In the genomic region with DNA sequence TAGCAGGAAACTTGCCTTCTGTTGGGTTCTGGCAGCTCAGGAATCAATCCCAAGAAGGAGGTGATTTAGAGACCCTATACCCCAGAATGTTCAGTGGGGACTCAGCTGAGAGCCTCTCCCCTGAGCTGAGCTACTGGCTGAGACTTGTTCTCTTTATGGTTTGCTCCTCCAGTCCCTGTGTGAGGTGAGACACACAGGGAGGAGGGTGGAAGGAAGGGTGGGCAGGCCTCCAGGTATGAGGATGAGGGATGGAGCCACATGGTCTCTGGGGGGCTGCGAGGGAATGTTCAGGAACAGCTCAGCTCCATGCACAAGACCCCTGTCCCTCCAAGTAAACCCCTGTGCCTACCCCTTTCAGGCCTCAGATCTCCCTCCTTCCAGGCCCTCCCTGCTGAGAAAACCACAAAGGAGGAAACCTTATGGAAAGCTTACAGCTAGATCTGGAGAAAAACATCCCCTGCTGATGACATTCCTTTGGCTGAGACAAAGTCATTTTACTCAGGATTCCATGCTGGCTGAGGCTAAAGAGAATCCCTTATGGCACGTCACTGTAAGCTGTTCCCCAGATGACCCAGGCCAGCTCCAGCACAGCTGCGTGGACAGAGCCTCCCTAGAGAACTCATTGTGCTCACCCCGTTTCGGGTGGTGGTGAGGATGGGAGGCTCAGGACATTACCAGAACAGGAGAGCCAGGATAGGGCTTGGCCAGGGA, we compare ENCODE assay signal across 8 cellular contexts.
A peak's percentile ranks its signal among the peaks of the same experiment; 100 is the strongest.
DNase-seq lines count a peak whose midpoint lies in the region; TF ChIP-seq lines count a peak whose summit lies in the region.
"Had no signal": no experiment of that assay in that cellular context is flagged by ENCODE, and none has a peak within 500 bp of the region (broad histone marks: within the 10 kb centered on the region; RNA-seq: fewer than 3 reads in every experiment).

No MANE protein-coding gene starts in this region.

- no peak for TF ChIP-seq CTCF in MM.1S (IDR thresholded peaks at IDR 0.05; ENCODE audit: low read length)
- no peak for TF ChIP-seq CTCF in tibial nerve (IDR thresholded peaks at IDR 0.05)
- TF ChIP-seq CTCF in endothelial cell (IDR thresholded peaks at IDR 0.05; ENCODE audit: unreplicated experiment), result no peak

- TF ChIP-seq POLR2A in tibial nerve (IDR thresholded peaks at IDR 0.05), result no peak

- DNase-seq in MM.1S (no peak), epidermal melanocyte (ENCODE audit: insufficient read length, low spot score) (peak; percentile 77), midbrain (lab: John Stamatoyannopoulos, UW) (peak; percentile 81), tibial nerve (ENCODE audit: low spot score in 2 of 2) (no peak), T-helper 1 cell (no peak), endothelial cell (ENCODE audit: low spot score) (no peak), NCI-H1436 (lab: John Stamatoyannopoulos, UW) (no peak)
- DNase-seq: SHP77 had no signal

- H3K4me2 ChIP-seq in MM.1S (ENCODE audit: low read depth, low read length), result peak overlapping the region; percentile 53

- peak overlapping the region; percentile 33 for H3K9ac ChIP-seq in MM.1S (ENCODE audit: low read length)

- H3K36me3 Mint-ChIP-seq in endothelial cell (ENCODE audit: low read depth, unreplicated experiment), result peaks cover 13% of the 10 kb centered on the region

- peaks cover 47% of the 10 kb centered on the region for H3K4me1 Mint-ChIP-seq in endothelial cell (ENCODE audit: unreplicated experiment)

- H3K9me3 ChIP-seq in MM.1S (replicated peaks; ENCODE audit: insufficient read depth, low read length), result no peaks in the 10 kb centered on the region
- H3K9me3 ChIP-seq in tibial nerve, result no peaks in the 10 kb centered on the region

- no peaks in the 10 kb centered on the region for H4K20me1 ChIP-seq in MM.1S (ENCODE audit: insufficient read depth, low read length)

- H3K4me3 ChIP-seq in MM.1S (ENCODE audit: low read length) (peak overlapping the region; percentile 28; the same call in 1 of the 2 replicates), tibial nerve (no peak overlapping the region)

- H3K27ac Mint-ChIP-seq in endothelial cell (ENCODE audit: unreplicated experiment), result no peak overlapping the region

- TF ChIP-seq EP300 in tibial nerve (IDR thresholded peaks at IDR 0.05), result peak in 1 of 2 donors; percentile 29

- peaks cover 31% of the 10 kb centered on the region for H3K79me2 ChIP-seq in MM.1S (ENCODE audit: low read length)

- H3K4me1 ChIP-seq in MM.1S (ENCODE audit: low read length) (peaks cover 56% of the 10 kb centered on the region), tibial nerve (peaks cover 0 to 69% (median 24%) of the 10 kb centered on the region in 4 donors)

- H3K27me3 Mint-ChIP-seq in endothelial cell (ENCODE audit: unreplicated experiment), result peaks cover 17% of the 10 kb centered on the region

- H3K4me3 Mint-ChIP-seq in endothelial cell (ENCODE audit: unreplicated experiment), result no peak overlapping the region

- 29 to 43% methylated on average over 5 of the region's 5 CpGs for WGBS in tibial nerve, 2 donors

- peak overlapping the region; percentile 47; the same call in 1 of the 2 replicates for H2AFZ ChIP-seq in MM.1S (ENCODE audit: low read length)

- H3K36me3 ChIP-seq in MM.1S (replicated peaks; ENCODE audit: insufficient read depth, low read length) (no peaks in the 10 kb centered on the region), tibial nerve (no peaks in the 10 kb centered on the region)

- H3K9me2 ChIP-seq in MM.1S (replicated peaks; ENCODE audit: insufficient read depth, low read length), result no peaks in the 10 kb centered on the region

- H3F3A ChIP-seq in MM.1S (ENCODE audit: insufficient read depth, low read length), result peaks cover 40% of the 10 kb centered on the region

- H3K27ac ChIP-seq in MM.1S (ENCODE audit: low read length) (peak overlapping the region; percentile 72), tibial nerve (peak overlapping the region in 3 of 4 donors; percentile 52 to 62 (median 58))

- H3K9me3 Mint-ChIP-seq in endothelial cell (ENCODE audit: unreplicated experiment), result no peaks in the 10 kb centered on the region

- H3K27me3 ChIP-seq in MM.1S (replicated peaks; ENCODE audit: insufficient read depth, low read length) (no peaks in the 10 kb centered on the region), tibial nerve (no peaks in the 10 kb centered on the region)

Comparison
In these comparisons a context has a peak if more than half of its experiments do, and no peak if none do; other contexts are left out.
1. DNase-seq: peak in epidermal melanocyte (single experiment) and midbrain (single experiment); none in MM.1S (single experiment), tibial nerve (0 of 2), T-helper 1 cell (0 of 5), endothelial cell (single experiment) and NCI-H1436 (single experiment).